ENCODE assay signal across 1 cellular context in genomic region chr1:180244840-180245239, GRCh38.
TF ChIP-seq lines count a peak whose summit lies in the region.

No MANE protein-coding gene starts in this region.

TF ChIP-seq in H1, 55 proteins besides CTCF, POLR2A, EP300 and RAD21 (continued from another document):
- TF ChIP-seq CTBP2 (IDR thresholded peaks at IDR 0.05; ENCODE audit: borderline replicate concordance, insufficient read depth, insufficient read length, low read length) (peak; percentile 13), PHF8 (conservative IDR thresholded peaks at IDR 0.05; ENCODE audit: low read depth, low read length) (no peak), TBP (IDR thresholded peaks at IDR 0.05; ENCODE audit: low read depth, low read length) (no peak)
